In the genomic region with DNA sequence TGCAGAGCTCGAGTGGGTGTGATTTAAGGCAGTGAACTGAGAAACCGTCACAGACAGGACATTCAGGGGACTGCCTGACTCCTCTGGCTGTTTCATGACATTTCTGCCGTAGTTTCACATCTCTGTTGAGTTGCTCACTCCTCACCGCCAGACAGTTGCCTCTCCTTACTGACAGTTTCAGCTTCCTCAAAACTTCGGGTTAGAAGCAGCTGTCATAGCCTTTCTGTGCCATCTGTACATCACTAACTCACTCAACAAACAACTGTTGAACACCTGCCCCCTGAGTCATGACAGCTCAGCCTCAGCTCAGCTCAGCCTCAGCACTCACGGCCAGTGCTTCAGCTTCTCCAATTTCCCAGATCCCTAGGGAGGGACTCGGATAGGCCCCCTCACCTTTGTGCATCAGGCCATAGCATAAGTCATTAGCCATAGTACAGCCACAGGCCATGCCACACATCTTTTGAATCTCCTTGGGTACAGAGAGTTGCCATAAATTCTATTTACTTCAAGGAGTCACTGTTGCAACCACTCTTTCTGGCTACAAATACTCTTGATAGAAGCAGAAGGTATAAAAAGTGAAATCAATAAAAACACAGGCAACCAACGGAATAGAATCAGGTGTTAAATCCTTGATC, we compare ENCODE assay signal across 9 cellular contexts. TPM values are rescaled to one million over a fixed set of nuclear protein-coding genes. Genes with fewer than 3 reads are reported as not detected.
DNase-seq lines count a peak whose midpoint lies in the region; ATAC-seq, FAIRE-seq and TF ChIP-seq lines count a peak whose summit lies in the region.
"Had no signal": no experiment of that assay in that cellular context is flagged by ENCODE, and none has a peak within 500 bp of the region (broad histone marks: within the 10 kb centered on the region; RNA-seq: fewer than 3 reads in every experiment).

No MANE protein-coding gene starts in this region.

- DNase-seq in bronchial epithelial cell (ENCODE audit: low read depth) (peak; percentile 5), retina (no peak), GF-D8 (lab: John Stamatoyannopoulos, UW) (no peak), putamen (ENCODE audit: low spot score) (no peak), NCI-H128 (lab: John Stamatoyannopoulos, UW; ENCODE audit: unreplicated experiment) (no peak)

- no peak for TF ChIP-seq CTCF in bronchial epithelial cell (IDR thresholded peaks at IDR 0.05; ENCODE audit: insufficient read depth, low read length, severe bottlenecking)

- H3K4me3 Mint-ChIP-seq in IgD-negative memory B cell = peak overlapping the region; percentile 64 to 81 (median 75)

- ATAC-seq in GM18508 (IDR thresholded peaks at IDR 0.05; ENCODE audit: insufficient read depth, unreplicated experiment) (peak; percentile 87), GM21526 (IDR thresholded peaks at IDR 0.05; ENCODE audit: low FRiP score, unreplicated experiment) (peak; percentile 95)

- peaks cover 2% of the 10 kb centered on the region for H3K27me3 Mint-ChIP-seq in IgD-negative memory B cell

- H3K27me3 ChIP-seq in bronchial epithelial cell (ENCODE audit: control insufficient read depth, insufficient read depth, low read length) = no peaks in the 10 kb centered on the region

- FAIRE-seq in bronchial epithelial cell (lab: Jason Lieb, UNC) = peak; percentile 50
- FAIRE-seq: colon had no signal

- no peak overlapping the region for H3K4me3 ChIP-seq in bronchial epithelial cell (ENCODE audit: low read depth, low read length)

- peaks cover 19 to 23% (median 22%) of the 10 kb centered on the region in 3 donors for H3K4me1 Mint-ChIP-seq in IgD-negative memory B cell

- H3K36me3 Mint-ChIP-seq in IgD-negative memory B cell = no peaks in the 10 kb centered on the region

- peak overlapping the region; percentile 91 to 99 (median 94) for H3K27ac Mint-ChIP-seq in IgD-negative memory B cell

- H3K36me3 ChIP-seq in bronchial epithelial cell (ENCODE audit: control insufficient read depth, insufficient read depth, low read length) = no peaks in the 10 kb centered on the region

- H3K9me3 Mint-ChIP-seq in IgD-negative memory B cell = no peaks in the 10 kb centered on the region

RNA-seq across cellular contexts. Expression of a gene that starts 6.2 kb away (rescaled TPM):
- 13.8 TPM for polyA plus RNA-seq in IgD-negative memory B cell
- 36.4 and 70.0 TPM in 2 replicates for total RNA-seq in bronchial epithelial cell

RNA-seq across cellular contexts. Expression of a gene that starts 23.3 kb away (rescaled TPM):
- polyA plus RNA-seq in IgD-negative memory B cell = not detected
- total RNA-seq in bronchial epithelial cell = not detected in 2 replicates
